In the genomic region with DNA sequence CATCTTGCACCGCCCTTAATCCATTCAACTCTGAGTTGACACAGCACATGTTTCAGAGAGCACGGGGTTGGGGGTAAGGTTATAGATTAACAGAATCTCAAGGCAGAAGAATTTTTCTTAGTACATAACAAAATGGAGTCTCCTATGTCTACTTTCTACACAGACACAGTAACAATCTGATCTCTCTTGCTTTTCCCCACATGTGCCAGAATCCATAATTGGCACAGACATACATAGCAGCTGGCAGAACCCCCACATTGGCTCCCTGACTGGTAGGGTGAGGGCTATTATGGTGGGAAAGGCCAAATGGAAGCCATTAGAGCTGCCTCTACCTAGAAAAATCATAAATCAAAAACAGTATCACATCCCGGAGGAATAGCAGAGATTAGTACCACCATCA, we compare ENCODE assay signal across 7 cellular contexts. TPM values are rescaled to one million over a fixed set of nuclear protein-coding genes. Genes with fewer than 3 reads are reported as not detected.
"Had no signal": no experiment of that assay in that cellular context is flagged by ENCODE, and none has a peak within 500 bp of the region (broad histone marks: within the 10 kb centered on the region; RNA-seq: fewer than 3 reads in every experiment).

No MANE protein-coding gene starts in this region.

RNA-seq across cellular contexts. Expression of a gene that starts 38.5 kb away (rescaled TPM):
- total RNA-seq: GM23248, GM23338, H1, H4, H7, H9, HFFc6 had no signal
- polyA plus RNA-seq: GM23248, GM23338, H1 had no signal

RNA-seq across cellular contexts. Expression of a gene that starts 53.3 kb away (rescaled TPM):
- total RNA-seq: GM23248, GM23338, H1, H7 had no signal
- polyA plus RNA-seq: GM23248 had no signal
